ENCODE assay signal across 17 cellular contexts in the genomic region with DNA sequence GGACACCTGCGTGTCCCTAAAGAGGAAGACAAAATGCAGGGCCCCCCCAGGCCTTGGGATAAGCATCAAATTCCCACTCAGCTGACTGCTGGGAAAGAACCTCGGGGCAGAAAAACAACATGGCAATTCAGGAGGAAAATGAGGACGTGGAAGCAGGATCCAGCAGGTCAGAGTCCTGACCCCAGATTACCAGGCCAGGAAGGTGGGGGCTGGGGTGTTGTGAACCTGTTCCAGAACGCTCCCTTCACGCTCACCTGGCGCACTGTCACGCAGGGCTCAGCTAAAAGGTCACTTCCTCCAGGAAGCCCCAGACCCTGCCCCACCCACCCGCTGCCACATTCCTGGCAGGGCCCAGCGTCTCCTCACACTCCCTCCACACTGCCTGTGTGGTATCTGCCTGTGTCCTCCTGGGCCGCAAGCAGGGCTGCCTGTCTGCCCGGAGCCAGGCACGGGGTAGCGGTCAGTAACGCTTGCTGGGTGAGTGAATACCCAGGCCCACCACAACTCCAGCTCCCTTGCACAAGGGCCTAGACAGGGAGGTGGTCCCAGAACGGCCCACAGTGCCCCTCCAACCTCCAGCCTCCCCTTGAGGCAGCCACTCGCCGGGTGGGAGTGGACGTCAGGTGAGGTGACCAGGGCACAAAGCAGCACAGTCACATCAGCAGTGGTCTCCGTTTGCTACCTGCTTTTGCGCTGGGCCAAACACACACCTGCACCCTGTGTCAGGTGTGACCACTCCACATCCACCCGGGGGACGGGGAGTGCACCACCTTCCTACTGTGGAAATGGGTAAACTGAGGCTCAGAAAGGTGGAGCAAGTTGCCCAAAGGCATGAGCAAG. TPM values are rescaled to one million over a fixed set of nuclear protein-coding genes. Genes with fewer than 3 reads are reported as not detected.
DNase-seq lines count a peak whose midpoint lies in the region; FAIRE-seq and TF ChIP-seq lines count a peak whose summit lies in the region.
"Had no signal": no experiment of that assay in that cellular context is flagged by ENCODE, and none has a peak within 500 bp of the region (broad histone marks: within the 10 kb centered on the region; RNA-seq: fewer than 3 reads in every experiment).

No MANE protein-coding gene starts in this region.

- TF ChIP-seq POLR2A in H54 (IDR thresholded peaks at IDR 0.05; ENCODE audit: low read depth, low read length) = no peak

- FAIRE-seq in GM19239 (lab: Jason Lieb, UNC) (peak; percentile 31), H54 (lab: Jason Lieb, UNC) (no peak)
- FAIRE-seq: colon had no signal

- no peak overlapping the region for H2BK5ac ChIP-seq in trophoblast cell (ENCODE audit: low read depth, low read length, poor library complexity)

- H3K36me3 Mint-ChIP-seq in endothelial cell (ENCODE audit: low read depth, unreplicated experiment) = no peaks in the 10 kb centered on the region

- H3K79me1 ChIP-seq in trophoblast cell (ENCODE audit: low read length) = peaks cover 2% of the 10 kb centered on the region

- no peaks in the 10 kb centered on the region for H3K9me3 Mint-ChIP-seq in endothelial cell (ENCODE audit: unreplicated experiment)
- H3K9me3 Mint-ChIP-seq: T-helper 1 cell treated with Interleukin-12 subunit alpha and Interleukin-12 subunit beta and Interleukin-4 antibody, amounts not matched to agents 30 μg/mL and 1 μg/mL, for 36 hours had no signal

- H3K4ac ChIP-seq in trophoblast cell (ENCODE audit: low read depth, low read length) = peak overlapping the region; percentile 97

- H3K14ac ChIP-seq in trophoblast cell (ENCODE audit: low read length) = peak overlapping the region; percentile 45

- no peak for TF ChIP-seq CTCF in endothelial cell (IDR thresholded peaks at IDR 0.05; ENCODE audit: unreplicated experiment)

- H2BK120ac ChIP-seq in trophoblast cell (ENCODE audit: insufficient read depth, low read length, poor library complexity) = no peak overlapping the region

- H3K23ac ChIP-seq in trophoblast cell (ENCODE audit: low read length) = no peak overlapping the region

- H3K36me3 ChIP-seq in trophoblast cell (ENCODE audit: control insufficient read depth in 1 of 2, insufficient read depth in 2 of 2, low read length in 2 of 2) = peaks cover 20 to 22% of the 10 kb centered on the region in 2 experiments
- H3K36me3 ChIP-seq: esophagus muscularis mucosa, heart left ventricle, left lung had no signal

- no peak overlapping the region for H3K9ac ChIP-seq in trophoblast cell (ENCODE audit: low read length)

- peak overlapping the region; percentile 19 for H3K27ac ChIP-seq in trophoblast cell (ENCODE audit: low read depth, low read length)
- H3K27ac ChIP-seq: esophagus muscularis mucosa, heart left ventricle, left lung had no signal

- H4K8ac ChIP-seq in trophoblast cell (ENCODE audit: low read depth, low read length) = no peak overlapping the region

- H2AFZ ChIP-seq in trophoblast cell (ENCODE audit: insufficient read depth, low read length, poor library complexity) = no peak overlapping the region

- peaks cover 86% of the 10 kb centered on the region for H3K79me2 ChIP-seq in trophoblast cell (ENCODE audit: control insufficient read depth, insufficient read depth, low read length, poor library complexity)

- H3K4me1 Mint-ChIP-seq in endothelial cell (ENCODE audit: unreplicated experiment) = peaks cover 20% of the 10 kb centered on the region

- H3K4me2 ChIP-seq in trophoblast cell (ENCODE audit: low read length) = no peak overlapping the region

- H3K9me3 ChIP-seq in trophoblast cell (ENCODE audit: insufficient read depth, low read depth, low read length) = peaks cover 3% of the 10 kb centered on the region
- H3K9me3 ChIP-seq: BE2C, esophagus muscularis mucosa, heart left ventricle, left lung had no signal

- no peak for DNase-seq in GM19239 (ENCODE audit: insufficient read length, low spot score)
- DNase-seq in SW480 (ENCODE audit: low spot score) = peak; percentile 18
- DNase-seq in kidney tubule cell (ENCODE audit: low spot score) = peak; percentile 54
- peak in 1 of 2 donors; percentile 8 for DNase-seq in trophoblast cell
- no peak for DNase-seq in H54 (ENCODE audit: insufficient read length, low spot score)
- no peak for DNase-seq in endothelial cell (ENCODE audit: low spot score)
- DNase-seq in DMS114 treated with DMSO at 0.1 percent for 48 hours (lab: John Stamatoyannopoulos, UW; ENCODE audit: unreplicated experiment) = no peak
- DNase-seq in activated gamma-delta T cell (lab: John Stamatoyannopoulos, UW) = no peak
- DNase-seq: activated T-cell treated with anti-CD3 and anti-CD28 coated beads, Interleukin-2, amount 50 U/mL, for 1 hour; BE2C; NCI-H1048; NCI-H82 had no signal

- H3K27ac Mint-ChIP-seq in endothelial cell (ENCODE audit: unreplicated experiment) = no peak overlapping the region
- H3K27ac Mint-ChIP-seq: T-helper 1 cell treated with Interleukin-12 subunit alpha and Interleukin-12 subunit beta and Interleukin-4 antibody, amounts not matched to agents 30 μg/mL and 1 μg/mL, for 36 hours had no signal

- peak overlapping the region; percentile 23 for H2AK5ac ChIP-seq in trophoblast cell (ENCODE audit: low read length)

- H3K18ac ChIP-seq in trophoblast cell (ENCODE audit: low read length) = peak overlapping the region; percentile 63

- H3K4me1 ChIP-seq in trophoblast cell (ENCODE audit: control insufficient read depth in 1 of 2, insufficient read depth in 2 of 2, low read length in 2 of 2) = peaks cover 57 to 71% of the 10 kb centered on the region in 2 experiments

- H3K27me3 ChIP-seq in trophoblast cell (ENCODE audit: insufficient read depth, low read length) = no peaks in the 10 kb centered on the region
- H3K27me3 ChIP-seq: BE2C, esophagus muscularis mucosa, heart left ventricle, left lung had no signal

- no peak overlapping the region for H3K4me3 Mint-ChIP-seq in endothelial cell (ENCODE audit: unreplicated experiment)
- H3K4me3 Mint-ChIP-seq: T-helper 1 cell treated with Interleukin-12 subunit alpha and Interleukin-12 subunit beta and Interleukin-4 antibody, amounts not matched to agents 30 μg/mL and 1 μg/mL, for 36 hours had no signal

- H3K4me3 ChIP-seq in trophoblast cell (ENCODE audit: low read depth, low read length) = peak overlapping the region; percentile 42
- H3K4me3 ChIP-seq: esophagus muscularis mucosa, heart left ventricle, left lung had no signal

- no peak overlapping the region for H2BK12ac ChIP-seq in trophoblast cell (ENCODE audit: low read length)

- no CpG with 5 or more reads among the region's 22 CpGs for WGBS in trophoblast cell (ENCODE audit: extremely low coverage, insufficient coverage, insufficient read length)

- peaks cover 3% of the 10 kb centered on the region for H3K27me3 Mint-ChIP-seq in endothelial cell (ENCODE audit: unreplicated experiment)

- H4K91ac ChIP-seq in trophoblast cell (ENCODE audit: low read depth, low read length) = no peak overlapping the region

- H4K12ac ChIP-seq in trophoblast cell (ENCODE audit: low read depth, low read length) = no peak overlapping the region

RNA-seq across cellular contexts. Expression of gene VAV2, which starts 18.1 kb away (rescaled TPM):
- 54.6 and 55.9 TPM in 2 replicates for polyA plus RNA-seq in trophoblast cell (2013)
- 27.2 TPM for total RNA-seq in endothelial cell (ENCODE audit: unreplicated experiment)

RNA-seq across cellular contexts. Expression of gene BRD3OS, which starts 51.3 kb away (rescaled TPM):
- polyA plus RNA-seq in trophoblast cell (2013) = 7.4 and 8.4 TPM in 2 replicates
- 11.4 TPM for total RNA-seq in endothelial cell (ENCODE audit: unreplicated experiment)

Comparison
In these comparisons a context has a peak if more than half of its experiments do, and no peak if none do; other contexts are left out.
1. DNase-seq: peak in SW480 (single experiment) and kidney tubule cell (single experiment); none in GM19239 (single experiment), H54 (single experiment), endothelial cell (single experiment), DMS114 treated with DMSO at 0.1 percent for 48 hours (single experiment) and activated gamma-delta T cell (single experiment).